Comparison of ENCODE assay signal across 17 cellular contexts in genomic region chr4:15776871-15777648, GRCh38. TPM values are rescaled to one million over a fixed set of nuclear protein-coding genes. Genes with fewer than 3 reads are reported as not detected.
DNase-seq lines count a peak whose midpoint lies in the region; ATAC-seq and TF ChIP-seq lines count a peak whose summit lies in the region.
"Had no signal": no experiment of that assay in that cellular context is flagged by ENCODE, and none has a peak within 500 bp of the region (broad histone marks: within the 10 kb centered on the region; RNA-seq: fewer than 3 reads in every experiment).

No MANE protein-coding gene starts in this region.

- WGBS in mesenchymal stem cell = 93% methylated on average over 4 of the region's 5 CpGs

- no peaks in the 10 kb centered on the region for H3K9me2 ChIP-seq in SU-DHL-6 (replicated peaks; ENCODE audit: insufficient read depth, low read length)

- peaks cover 23% of the 10 kb centered on the region for H3K36me3 Mint-ChIP-seq in activated CD4-positive, alpha-beta T cell treated with anti-CD3 and anti-CD28 coated beads for 36 hours (ENCODE audit: low read depth)
- no peaks in the 10 kb centered on the region for H3K36me3 Mint-ChIP-seq in nephron (ENCODE audit: low read depth)

- H2BK5ac ChIP-seq in mesenchymal stem cell (ENCODE audit: low read depth, low read length, poor library complexity, severe bottlenecking) = no peak overlapping the region

- H3F3A ChIP-seq in SU-DHL-6 (ENCODE audit: insufficient read depth) = peaks cover 34% of the 10 kb centered on the region

- no peak overlapping the region for H2AK5ac ChIP-seq in mesenchymal stem cell (ENCODE audit: low read length, severe bottlenecking)

- CTCF ChIA-PET in activated CD4-positive, alpha-beta T cell treated with anti-CD3 and anti-CD28 coated beads for 36 hours (lab: Charles Lee) = interaction anchor here (0.8 to 1.1 kb wide), 3 partner anchors 14 to 38 kb away, joined by 3 to 6 read pairs (median 3); no protein-coding TSS in a partner anchor

- no peak overlapping the region for H2AFZ ChIP-seq in SU-DHL-6 (ENCODE audit: low read depth, low read length, severe bottlenecking)
- no peak overlapping the region for H2AFZ ChIP-seq in mesenchymal stem cell (ENCODE audit: low read depth, low read length)

- no peak overlapping the region for H4K91ac ChIP-seq in mesenchymal stem cell (ENCODE audit: low read length)

- intact Hi-C loops in activated CD4-positive, alpha-beta T cell treated with anti-CD3 and anti-CD28 coated beads for 36 hours (cut with DNase I, micrococcal nuclease) = loop anchor here (5.0 to 10.0 kb wide), 4 partner anchors 95 to 922 kb away; partner anchors contain the start of genes TAPT1 (in 2 of the 2) and FAM200B (in 1 of the 2)

- H2BK12ac ChIP-seq in mesenchymal stem cell (ENCODE audit: low read length in 2 of 2) = no peak overlapping the region

- peaks cover 41% of the 10 kb centered on the region for H3K27me3 Mint-ChIP-seq in activated CD4-positive, alpha-beta T cell treated with anti-CD3 and anti-CD28 coated beads for 36 hours
- H3K27me3 Mint-ChIP-seq in nephron (ENCODE audit: low read depth) = peaks cover 86% of the 10 kb centered on the region

- peaks cover 31% of the 10 kb centered on the region for H3K79me2 ChIP-seq in SU-DHL-6 (ENCODE audit: insufficient read depth, low read length)

- H3K14ac ChIP-seq in mesenchymal stem cell (ENCODE audit: low read length in 2 of 2) = no peak overlapping the region

- H3K4ac ChIP-seq in mesenchymal stem cell (ENCODE audit: low read depth in 1 of 2, low read length in 2 of 2) = no peak overlapping the region

- POLR2A ChIA-PET in activated CD4-positive, alpha-beta T cell treated with anti-CD3 and anti-CD28 coated beads for 36 hours (lab: Charles Lee) = interaction anchor here (0.6 to 1.3 kb wide), 3 partner anchors 11 to 22 kb away, joined by 4 to 6 read pairs (median 4); no protein-coding TSS in a partner anchor

- peaks cover 71% of the 10 kb centered on the region for H3K4me1 Mint-ChIP-seq in activated CD4-positive, alpha-beta T cell treated with anti-CD3 and anti-CD28 coated beads for 36 hours
- peaks cover 10% of the 10 kb centered on the region for H3K4me1 Mint-ChIP-seq in nephron

- no peak for DNase-seq in activated CD4-positive, alpha-beta T cell treated with anti-CD3 and anti-CD28 coated beads for 36 hours
- DNase-seq in activated CD4-positive, alpha-beta T cell treated with anti-CD3 and anti-CD28 coated beads for 1 hour = no peak
- DNase-seq in kidney tubule cell (ENCODE audit: low spot score) (no peak), mesenchymal stem cell (no peak)
- DNase-seq: ACHN; activated CD8-positive, alpha-beta memory T cell treated with anti-CD3 and anti-CD28 coated beads, Interleukin-2, amount 50 U/mL, for 4 hours; COR-L47; effector memory CD4-positive, alpha-beta T cell; NCI-H1092 treated with DMSO at 0.1 percent for 48 hours; NCI-H345; nephron progenitor cell had no signal

- TF ChIP-seq CTCF in SU-DHL-6 (IDR thresholded peaks at IDR 0.05; ENCODE audit: insufficient read depth, low read length, poor library complexity, severe bottlenecking) (no peak), nephron (IDR thresholded peaks at IDR 0.05; ENCODE audit: unreplicated experiment in 3 of 3) (no peak)

- H3K18ac ChIP-seq in mesenchymal stem cell (ENCODE audit: low read depth in 1 of 2, low read length in 2 of 2) = no peak overlapping the region

- H3K4me3 ChIP-seq in SU-DHL-6 (ENCODE audit: insufficient read depth, low read length, poor library complexity, severe bottlenecking) (peak overlapping the region; percentile 73), mesenchymal stem cell (ENCODE audit: insufficient read depth in 1 of 2, low read depth in 1 of 2, low read length in 2 of 2) (no peak overlapping the region)
- H3K4me3 ChIP-seq: suprapubic skin had no signal

- no peaks in the 10 kb centered on the region for H3K9me3 Mint-ChIP-seq in activated CD4-positive, alpha-beta T cell treated with anti-CD3 and anti-CD28 coated beads for 36 hours (ENCODE audit: low read depth)
- peaks cover 3% of the 10 kb centered on the region for H3K9me3 Mint-ChIP-seq in nephron
- H3K9me3 Mint-ChIP-seq: nephron progenitor cell had no signal

- H3K36me3 ChIP-seq in SU-DHL-6 (ENCODE audit: low read length) (peaks cover 22% of the 10 kb centered on the region), mesenchymal stem cell (ENCODE audit: control insufficient read depth in 1 of 2, insufficient read depth in 2 of 2, low read depth in 1 of 2, low read length in 2 of 2) (no peaks in the 10 kb centered on the region)
- H3K36me3 ChIP-seq: suprapubic skin had no signal

- H4K20me1 ChIP-seq in SU-DHL-6 (ENCODE audit: low read depth, low read length) = no peaks in the 10 kb centered on the region

- peak overlapping the region; percentile 88 for H3K4me2 ChIP-seq in SU-DHL-6 (ENCODE audit: low read depth, low read length, poor library complexity, severe bottlenecking)
- no peak overlapping the region for H3K4me2 ChIP-seq in mesenchymal stem cell (ENCODE audit: low read length, poor library complexity, severe bottlenecking)

- H3K4me3 Mint-ChIP-seq in activated CD4-positive, alpha-beta T cell treated with anti-CD3 and anti-CD28 coated beads for 36 hours = no peak overlapping the region
- H3K4me3 Mint-ChIP-seq in nephron = peak overlapping the region; percentile 75 to 79 (median 76)

- no peak for ATAC-seq in activated CD4-positive, alpha-beta T cell treated with anti-CD3 and anti-CD28 coated beads for 36 hours
- peak; percentile 16 for ATAC-seq in GM19438 (IDR thresholded peaks at IDR 0.05; ENCODE audit: low read depth, unreplicated experiment)
- no peak for ATAC-seq in HG03095 (IDR thresholded peaks at IDR 0.05; ENCODE audit: unreplicated experiment)

- H3K27me3 ChIP-seq in SU-DHL-6 (ENCODE audit: low read length) (no peaks in the 10 kb centered on the region), mesenchymal stem cell (ENCODE audit: control insufficient read depth in 1 of 2, insufficient read depth in 1 of 2, low read length in 2 of 2) (peaks cover 45 to 48% of the 10 kb centered on the region in 2 experiments)

- H3K23ac ChIP-seq in mesenchymal stem cell (ENCODE audit: low read length in 2 of 2) = no peak overlapping the region

- H3K9me3 ChIP-seq in SU-DHL-6 (ENCODE audit: insufficient read depth, low read length) (no peaks in the 10 kb centered on the region), mesenchymal stem cell (ENCODE audit: control insufficient read depth, low read length) (no peaks in the 10 kb centered on the region)
- H3K9me3 ChIP-seq: suprapubic skin had no signal

- peaks cover 8% of the 10 kb centered on the region for H3K4me1 ChIP-seq in mesenchymal stem cell (ENCODE audit: control insufficient read depth, insufficient read depth, low read depth, low read length)

- H2BK120ac ChIP-seq in mesenchymal stem cell (ENCODE audit: low read depth, low read length) = no peak overlapping the region

- peak overlapping the region; percentile 82; the same call in 1 of the 2 replicates for H3K9ac ChIP-seq in SU-DHL-6 (ENCODE audit: low read length)
- no peak overlapping the region for H3K9ac ChIP-seq in mesenchymal stem cell (ENCODE audit: low read length)

- H2BK15ac ChIP-seq in mesenchymal stem cell (ENCODE audit: low read depth, poor library complexity, severe bottlenecking) = no peak overlapping the region

- no peaks in the 10 kb centered on the region for H3K79me1 ChIP-seq in mesenchymal stem cell (replicated peaks; ENCODE audit: low read length, poor library complexity, severe bottlenecking)

- H3K27ac Mint-ChIP-seq in activated CD4-positive, alpha-beta T cell treated with anti-CD3 and anti-CD28 coated beads for 36 hours = peak overlapping the region; percentile 86
- no peak overlapping the region for H3K27ac Mint-ChIP-seq in nephron
- H3K27ac Mint-ChIP-seq: nephron progenitor cell had no signal

- peak overlapping the region; percentile 92 for H3K27ac ChIP-seq in SU-DHL-6 (ENCODE audit: low read depth, low read length)
- no peak overlapping the region for H3K27ac ChIP-seq in mesenchymal stem cell (ENCODE audit: low read length, poor library complexity, severe bottlenecking)
- H3K27ac ChIP-seq: suprapubic skin had no signal

- H4K8ac ChIP-seq in mesenchymal stem cell (ENCODE audit: low read length) = no peak overlapping the region

RNA-seq across cellular contexts. Expression of gene CD38, which starts 1.1 kb away (rescaled TPM):
- total RNA-seq in activated CD4-positive, alpha-beta T cell treated with anti-CD3 and anti-CD28 coated beads for 36 hours = 10 to 100 TPM; 15.0 to 17.3 TPM
- polyA plus RNA-seq in mesenchymal stem cell (2013, experiment 1 of 2) = 0.41 TPM
- 0.42 TPM for polyA plus RNA-seq in mesenchymal stem cell (2013, experiment 2 of 2)
- total RNA-seq: G401 had no signal
